7 cellular contexts compared by ENCODE assay signal in the genomic region with DNA sequence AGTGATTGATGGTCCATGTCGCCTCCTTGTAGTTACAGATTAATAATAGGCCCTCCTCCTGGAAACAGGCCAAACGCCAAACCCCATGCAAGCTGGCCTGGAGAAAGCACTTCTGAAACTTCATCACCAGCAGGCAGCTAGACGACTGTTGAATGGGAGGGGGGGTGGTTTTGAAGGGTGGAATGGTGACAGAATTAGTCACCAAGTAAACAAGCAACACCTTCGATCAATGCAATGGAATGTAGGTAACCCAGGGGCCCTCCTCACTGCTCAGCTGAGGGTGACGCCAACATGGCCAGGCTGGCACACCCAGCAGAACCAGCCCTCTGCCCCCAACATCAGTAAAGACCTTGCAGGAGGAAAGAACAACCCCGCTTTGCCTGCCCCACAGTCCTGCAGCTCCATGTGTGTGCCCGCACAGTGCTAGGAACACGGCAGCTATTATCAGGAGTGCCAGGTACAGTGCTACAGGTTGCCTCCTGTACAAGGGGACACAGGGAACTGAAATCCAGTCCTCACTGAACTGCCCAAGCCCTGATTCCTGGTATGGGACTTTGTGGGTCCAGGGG.
DNase-seq lines count a peak whose midpoint lies in the region; ATAC-seq and TF ChIP-seq lines count a peak whose summit lies in the region.

No MANE protein-coding gene starts in this region.

- H3K9me3 ChIP-seq in mucosa of rectum (ENCODE audit: control insufficient read depth in 2 of 2, low read length in 2 of 2), result no peaks in the 10 kb centered on the region

- no peak for DNase-seq in activated T-cell treated with anti-CD3 and anti-CD28 coated beads, Interleukin-2, amount 50 U/mL, for 48 hours
- DNase-seq in stimulated activated CD4-positive, alpha-beta T cell treated with anti-CD3 and anti-CD28 coated beads, Interleukin-15, amount 100 ng/mL, for 24 hours, result no peak
- DNase-seq in stimulated activated CD4-positive, alpha-beta T cell treated with anti-CD3 and anti-CD28 coated beads, Interleukin-4, amount 100 ng/mL, for 4 hours, result no peak

- peak; percentile 75 for ATAC-seq in GM19452 (IDR thresholded peaks at IDR 0.05; ENCODE audit: unreplicated experiment)
- peak; percentile 52 for ATAC-seq in HG03196 (IDR thresholded peaks at IDR 0.05; ENCODE audit: unreplicated experiment)

- no peak for TF ChIP-seq CTCF in VCaP (conservative IDR thresholded peaks at IDR 0.05)

- H3K4me1 ChIP-seq in mucosa of rectum (ENCODE audit: control insufficient read depth in 2 of 2, insufficient read depth in 2 of 2, low read length in 2 of 2), result peaks cover 23 to 55% of the 10 kb centered on the region in 2 donors

- H3K9ac ChIP-seq in mucosa of rectum (ENCODE audit: low read depth in 1 of 2, low read length in 2 of 2), result peak overlapping the region; percentile 63 to 77

- H3K27ac ChIP-seq in VCaP (peak overlapping the region; percentile 91), mucosa of rectum (ENCODE audit: low read depth in 2 of 2, low read length in 2 of 2) (peak overlapping the region; percentile 91 to 94)

- H3K27me3 ChIP-seq in mucosa of rectum (ENCODE audit: control insufficient read depth in 2 of 2, insufficient read depth in 2 of 2, low read length in 2 of 2), result no peaks in the 10 kb centered on the region

- peaks cover 2 to 6% of the 10 kb centered on the region in 2 donors for H3K36me3 ChIP-seq in mucosa of rectum (ENCODE audit: control insufficient read depth in 2 of 2, insufficient read depth in 2 of 2, low read length in 2 of 2)

- H3K4me3 ChIP-seq in mucosa of rectum (ENCODE audit: low read length in 2 of 2), result peak overlapping the region; percentile 54 to 86
